ENCODE assay signal across 1 cellular context in genomic region chr19:51904331-51905165, GRCh38.
A peak's percentile ranks its signal among the peaks of the same experiment; 100 is the strongest.
TF ChIP-seq lines count a peak whose summit lies in the region.

ZNF649 (minus strand) TSS chr19:51905017; CDS start chr19:51900107, 4,910 bp downstream.

TF ChIP-seq in HepG2, 621 proteins besides CTCF, POLR2A, EP300 and RAD21 (continued from another document and continues in another):
- TF ChIP-seq HNF1A (IDR thresholded peaks at IDR 0.05; ENCODE audit: low read depth) = no peak
- peak; percentile 56; the same call in 1 of the 2 replicates for TF ChIP-seq HNF1A (CRISPR knock-in tag; IDR thresholded peaks at IDR 0.05; ENCODE audit: borderline replicate concordance)
- TF ChIP-seq ZNF629 (CRISPR knock-in tag; conservative IDR thresholded peaks at IDR 0.05) = no peak
- TF ChIP-seq, protein P1, sequence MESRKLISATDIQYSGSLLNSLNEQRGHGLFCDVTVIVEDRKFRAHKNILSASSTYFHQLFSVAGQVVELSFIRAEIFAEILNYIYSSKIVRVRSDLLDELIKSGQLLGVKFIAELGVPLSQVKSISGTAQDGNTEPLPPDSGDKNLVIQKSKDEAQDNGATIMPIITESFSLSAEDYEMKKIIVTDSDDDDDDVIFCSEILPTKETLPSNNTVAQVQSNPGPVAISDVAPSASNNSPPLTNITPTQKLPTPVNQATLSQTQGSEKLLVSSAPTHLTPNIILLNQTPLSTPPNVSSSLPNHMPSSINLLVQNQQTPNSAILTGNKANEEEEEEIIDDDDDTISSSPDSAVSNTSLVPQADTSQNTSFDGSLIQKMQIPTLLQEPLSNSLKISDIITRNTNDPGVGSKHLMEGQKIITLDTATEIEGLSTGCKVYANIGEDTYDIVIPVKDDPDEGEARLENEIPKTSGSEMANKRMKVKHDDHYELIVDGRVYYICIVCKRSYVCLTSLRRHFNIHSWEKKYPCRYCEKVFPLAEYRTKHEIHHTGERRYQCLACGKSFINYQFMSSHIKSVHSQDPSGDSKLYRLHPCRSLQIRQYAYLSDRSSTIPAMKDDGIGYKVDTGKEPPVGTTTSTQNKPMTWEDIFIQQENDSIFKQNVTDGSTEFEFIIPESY (CRISPR knock-in tag; IDR thresholded peaks at IDR 0.05) = peak; percentile 33; the same call in 1 of the 2 replicates
- TF ChIP-seq ZNF24 (IDR thresholded peaks at IDR 0.05) = no peak
- TF ChIP-seq, protein P2, sequence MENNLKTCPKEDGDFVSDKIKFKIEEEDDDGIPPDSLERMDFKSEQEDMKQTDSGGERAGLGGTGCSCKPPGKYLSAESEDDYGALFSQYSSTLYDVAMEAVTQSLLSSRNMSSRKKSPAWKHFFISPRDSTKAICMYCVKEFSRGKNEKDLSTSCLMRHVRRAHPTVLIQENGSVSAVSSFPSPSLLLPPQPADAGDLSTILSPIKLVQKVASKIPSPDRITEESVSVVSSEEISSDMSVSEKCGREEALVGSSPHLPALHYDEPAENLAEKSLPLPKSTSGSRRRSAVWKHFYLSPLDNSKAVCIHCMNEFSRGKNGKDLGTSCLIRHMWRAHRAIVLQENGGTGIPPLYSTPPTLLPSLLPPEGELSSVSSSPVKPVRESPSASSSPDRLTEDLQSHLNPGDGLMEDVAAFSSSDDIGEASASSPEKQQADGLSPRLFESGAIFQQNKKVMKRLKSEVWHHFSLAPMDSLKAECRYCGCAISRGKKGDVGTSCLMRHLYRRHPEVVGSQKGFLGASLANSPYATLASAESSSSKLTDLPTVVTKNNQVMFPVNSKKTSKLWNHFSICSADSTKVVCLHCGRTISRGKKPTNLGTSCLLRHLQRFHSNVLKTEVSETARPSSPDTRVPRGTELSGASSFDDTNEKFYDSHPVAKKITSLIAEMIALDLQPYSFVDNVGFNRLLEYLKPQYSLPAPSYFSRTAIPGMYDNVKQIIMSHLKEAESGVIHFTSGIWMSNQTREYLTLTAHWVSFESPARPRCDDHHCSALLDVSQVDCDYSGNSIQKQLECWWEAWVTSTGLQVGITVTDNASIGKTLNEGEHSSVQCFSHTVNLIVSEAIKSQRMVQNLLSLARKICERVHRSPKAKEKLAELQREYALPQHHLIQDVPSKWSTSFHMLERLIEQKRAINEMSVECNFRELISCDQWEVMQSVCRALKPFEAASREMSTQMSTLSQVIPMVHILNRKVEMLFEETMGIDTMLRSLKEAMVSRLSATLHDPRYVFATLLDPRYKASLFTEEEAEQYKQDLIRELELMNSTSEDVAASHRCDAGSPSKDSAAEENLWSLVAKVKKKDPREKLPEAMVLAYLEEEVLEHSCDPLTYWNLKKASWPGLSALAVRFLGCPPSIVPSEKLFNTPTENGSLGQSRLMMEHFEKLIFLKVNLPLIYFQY (CRISPR knock-in tag; IDR thresholded peaks at IDR 0.05; ENCODE audit: borderline replicate concordance) = no peak
- TF ChIP-seq, protein P3, sequence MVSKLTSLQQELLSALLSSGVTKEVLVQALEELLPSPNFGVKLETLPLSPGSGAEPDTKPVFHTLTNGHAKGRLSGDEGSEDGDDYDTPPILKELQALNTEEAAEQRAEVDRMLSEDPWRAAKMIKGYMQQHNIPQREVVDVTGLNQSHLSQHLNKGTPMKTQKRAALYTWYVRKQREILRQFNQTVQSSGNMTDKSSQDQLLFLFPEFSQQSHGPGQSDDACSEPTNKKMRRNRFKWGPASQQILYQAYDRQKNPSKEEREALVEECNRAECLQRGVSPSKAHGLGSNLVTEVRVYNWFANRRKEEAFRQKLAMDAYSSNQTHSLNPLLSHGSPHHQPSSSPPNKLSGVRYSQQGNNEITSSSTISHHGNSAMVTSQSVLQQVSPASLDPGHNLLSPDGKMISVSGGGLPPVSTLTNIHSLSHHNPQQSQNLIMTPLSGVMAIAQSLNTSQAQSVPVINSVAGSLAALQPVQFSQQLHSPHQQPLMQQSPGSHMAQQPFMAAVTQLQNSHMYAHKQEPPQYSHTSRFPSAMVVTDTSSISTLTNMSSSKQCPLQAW (CRISPR knock-in tag; IDR thresholded peaks at IDR 0.05) = peak; percentile 39; the same call in 1 of the 2 replicates
- TF ChIP-seq ZNF281 (CRISPR knock-in tag; IDR thresholded peaks at IDR 0.05; ENCODE audit: borderline replicate concordance) = no peak
- peak; percentile 76; the same call in 1 of the 2 replicates for TF ChIP-seq ZMYM4 (CRISPR knock-in tag; IDR thresholded peaks at IDR 0.05)
- no peak for TF ChIP-seq NR2F1 (CRISPR knock-in tag; IDR thresholded peaks at IDR 0.05)
- TF ChIP-seq, protein P4, sequence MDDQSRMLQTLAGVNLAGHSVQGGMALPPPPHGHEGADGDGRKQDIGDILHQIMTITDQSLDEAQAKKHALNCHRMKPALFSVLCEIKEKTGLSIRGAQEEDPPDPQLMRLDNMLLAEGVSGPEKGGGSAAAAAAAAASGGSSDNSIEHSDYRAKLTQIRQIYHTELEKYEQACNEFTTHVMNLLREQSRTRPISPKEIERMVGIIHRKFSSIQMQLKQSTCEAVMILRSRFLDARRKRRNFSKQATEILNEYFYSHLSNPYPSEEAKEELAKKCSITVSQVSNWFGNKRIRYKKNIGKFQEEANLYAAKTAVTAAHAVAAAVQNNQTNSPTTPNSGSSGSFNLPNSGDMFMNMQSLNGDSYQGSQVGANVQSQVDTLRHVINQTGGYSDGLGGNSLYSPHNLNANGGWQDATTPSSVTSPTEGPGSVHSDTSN (CRISPR knock-in tag; IDR thresholded peaks at IDR 0.05; ENCODE audit: borderline replicate concordance) = no peak
- no peak for TF ChIP-seq KLF16 (CRISPR knock-in tag; IDR thresholded peaks at IDR 0.05)
- no peak for TF ChIP-seq ZNF790 (CRISPR knock-in tag; IDR thresholded peaks at IDR 0.05; ENCODE audit: borderline replicate concordance)
- TF ChIP-seq ATF4 (CRISPR knock-in tag; IDR thresholded peaks at IDR 0.05) = no peak
- TF ChIP-seq DRAP1 (CRISPR knock-in tag; IDR thresholded peaks at IDR 0.05) = peak; percentile 52
- no peak for TF ChIP-seq ZBTB25 (CRISPR knock-in tag; IDR thresholded peaks at IDR 0.05)
- peak; percentile 61; the same call in 1 of the 2 replicates for TF ChIP-seq ZNF230 (CRISPR knock-in tag; IDR thresholded peaks at IDR 0.05)
- no peak for TF ChIP-seq ZNF616 (CRISPR knock-in tag; IDR thresholded peaks at IDR 0.05; ENCODE audit: low read depth)
- TF ChIP-seq, protein P5, sequence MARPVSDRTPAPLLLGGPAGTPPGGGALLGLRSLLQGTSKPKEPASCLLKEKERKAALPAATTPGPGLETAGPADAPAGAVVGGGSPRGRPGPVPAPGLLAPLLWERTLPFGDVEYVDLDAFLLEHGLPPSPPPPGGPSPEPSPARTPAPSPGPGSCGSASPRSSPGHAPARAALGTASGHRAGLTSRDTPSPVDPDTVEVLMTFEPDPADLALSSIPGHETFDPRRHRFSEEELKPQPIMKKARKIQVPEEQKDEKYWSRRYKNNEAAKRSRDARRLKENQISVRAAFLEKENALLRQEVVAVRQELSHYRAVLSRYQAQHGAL (CRISPR knock-in tag; IDR thresholded peaks at IDR 0.05; ENCODE audit: not compliant biosample characterization) = no peak
- 0 out of 2 replicates have a peak, but pooled peaks have one; percentile 28 for TF ChIP-seq HES4 (CRISPR knock-in tag; IDR thresholded peaks at IDR 0.05; ENCODE audit: borderline replicate concordance)
- no peak for TF ChIP-seq EZH2 (conservative IDR thresholded peaks at IDR 0.05; ENCODE audit: low read depth, low read length)
- TF ChIP-seq ELF3 (CRISPR knock-in tag; IDR thresholded peaks at IDR 0.05) = 0 out of 2 replicates have a peak, but pooled peaks have one; percentile 19
- TF ChIP-seq, protein P6, sequence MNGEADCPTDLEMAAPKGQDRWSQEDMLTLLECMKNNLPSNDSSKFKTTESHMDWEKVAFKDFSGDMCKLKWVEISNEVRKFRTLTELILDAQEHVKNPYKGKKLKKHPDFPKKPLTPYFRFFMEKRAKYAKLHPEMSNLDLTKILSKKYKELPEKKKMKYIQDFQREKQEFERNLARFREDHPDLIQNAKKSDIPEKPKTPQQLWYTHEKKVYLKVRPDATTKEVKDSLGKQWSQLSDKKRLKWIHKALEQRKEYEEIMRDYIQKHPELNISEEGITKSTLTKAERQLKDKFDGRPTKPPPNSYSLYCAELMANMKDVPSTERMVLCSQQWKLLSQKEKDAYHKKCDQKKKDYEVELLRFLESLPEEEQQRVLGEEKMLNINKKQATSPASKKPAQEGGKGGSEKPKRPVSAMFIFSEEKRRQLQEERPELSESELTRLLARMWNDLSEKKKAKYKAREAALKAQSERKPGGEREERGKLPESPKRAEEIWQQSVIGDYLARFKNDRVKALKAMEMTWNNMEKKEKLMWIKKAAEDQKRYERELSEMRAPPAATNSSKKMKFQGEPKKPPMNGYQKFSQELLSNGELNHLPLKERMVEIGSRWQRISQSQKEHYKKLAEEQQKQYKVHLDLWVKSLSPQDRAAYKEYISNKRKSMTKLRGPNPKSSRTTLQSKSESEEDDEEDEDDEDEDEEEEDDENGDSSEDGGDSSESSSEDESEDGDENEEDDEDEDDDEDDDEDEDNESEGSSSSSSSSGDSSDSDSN (CRISPR knock-in tag; IDR thresholded peaks at IDR 0.05) = peak; percentile 38; the same call in 1 of the 2 replicates
- 0 out of 2 replicates have a peak, but pooled peaks have one; percentile 33 for TF ChIP-seq ZSCAN29 (CRISPR knock-in tag; conservative IDR thresholded peaks at IDR 0.05)
- TF ChIP-seq, protein P7, sequence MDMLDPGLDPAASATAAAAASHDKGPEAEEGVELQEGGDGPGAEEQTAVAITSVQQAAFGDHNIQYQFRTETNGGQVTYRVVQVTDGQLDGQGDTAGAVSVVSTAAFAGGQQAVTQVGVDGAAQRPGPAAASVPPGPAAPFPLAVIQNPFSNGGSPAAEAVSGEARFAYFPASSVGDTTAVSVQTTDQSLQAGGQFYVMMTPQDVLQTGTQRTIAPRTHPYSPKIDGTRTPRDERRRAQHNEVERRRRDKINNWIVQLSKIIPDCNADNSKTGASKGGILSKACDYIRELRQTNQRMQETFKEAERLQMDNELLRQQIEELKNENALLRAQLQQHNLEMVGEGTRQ (IDR thresholded peaks at IDR 0.05; ENCODE audit: low read depth, low read length) = no peak
- TF ChIP-seq, protein P7 (CRISPR knock-in tag; IDR thresholded peaks at IDR 0.05; ENCODE audit: borderline replicate concordance) = no peak
- no peak for TF ChIP-seq WIZ (CRISPR knock-in tag; IDR thresholded peaks at IDR 0.05)
